ENCODE assay signal across 8 cellular contexts in the genomic region with DNA sequence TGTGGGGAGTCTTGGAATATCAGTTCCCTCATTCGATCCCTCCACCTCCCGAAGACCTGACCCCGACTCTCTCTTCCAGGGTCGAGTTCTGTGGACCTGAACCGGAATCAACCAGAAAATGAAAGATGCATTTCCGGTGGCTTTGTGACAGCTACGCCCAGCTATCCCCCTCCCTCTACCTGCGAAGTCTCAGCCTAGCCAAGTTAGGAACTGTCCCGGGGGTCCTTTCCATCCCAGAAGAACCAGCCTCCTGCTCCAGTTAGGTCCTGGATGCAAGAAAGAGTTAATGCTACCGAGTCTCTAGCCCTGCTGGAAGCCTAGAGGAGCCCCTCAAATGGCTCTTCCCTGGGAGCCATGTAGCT. TPM values are rescaled to one million over a fixed set of nuclear protein-coding genes. Genes with fewer than 3 reads are reported as not detected.
A peak's percentile ranks its signal among the peaks of the same experiment; 100 is the strongest.
DNase-seq lines count a peak whose midpoint lies in the region; ATAC-seq and TF ChIP-seq lines count a peak whose summit lies in the region.

No MANE protein-coding gene starts in this region.

- intact Hi-C loops in left ventricle myocardium inferior (cut with micrococcal nuclease), result no loop called here
- intact Hi-C loops in left cardiac atrium (cut with DNase I), result no loop called here
- intact Hi-C loops in vagina (cut with DNase I), result no loop called here

- no peak overlapping the region for H3K27ac ChIP-seq in left ventricle myocardium inferior (replicated peaks)
- no peak overlapping the region for H3K27ac ChIP-seq in vagina

- DNase-seq in left ventricle myocardium inferior, result no peak
- DNase-seq in left cardiac atrium, result no peak
- no peak for DNase-seq in fibroblast of pulmonary artery (ENCODE audit: low read depth)
- DNase-seq in vagina (ENCODE audit: extremely low spot score in 2 of 2), result no peak
- DNase-seq in RKO (ENCODE audit: low spot score), result no peak
- DNase-seq in occipital lobe (lab: John Stamatoyannopoulos, UW), result no peak
- DNase-seq in stimulated activated CD8-positive, alpha-beta memory T cell treated with anti-CD3 and anti-CD28 coated beads, Interleukin-4, amount 100 ng/mL, for 48 hours, result no peak

- no peak for ATAC-seq in left cardiac atrium
- ATAC-seq in HG03439 (IDR thresholded peaks at IDR 0.05; ENCODE audit: unreplicated experiment), result peak; percentile 51

- H3K9me3 ChIP-seq in left ventricle myocardium inferior (replicated peaks) (peaks cover 8% of the 10 kb centered on the region), vagina (no peaks in the 10 kb centered on the region)

- TF ChIP-seq POLR2A in vagina (IDR thresholded peaks at IDR 0.05), result no peak

- H3K4me3 ChIP-seq in left ventricle myocardium inferior (peak overlapping the region; percentile 51), fibroblast of pulmonary artery (replicated peaks; ENCODE audit: low read depth, low read length) (peak overlapping the region; percentile 46), vagina (peak overlapping the region; percentile 23 to 28)

- H3K36me3 ChIP-seq in left ventricle myocardium inferior (peaks cover 6% of the 10 kb centered on the region), vagina (peaks cover 0 to 4% of the 10 kb centered on the region in 2 donors)

- no peak for TF ChIP-seq CTCF in left ventricle myocardium inferior (IDR thresholded peaks at IDR 0.05; ENCODE audit: borderline replicate concordance)
- no peak for TF ChIP-seq CTCF in fibroblast of pulmonary artery (IDR thresholded peaks at IDR 0.05; ENCODE audit: low read length, missing control alignments)
- no peak for TF ChIP-seq CTCF in vagina (IDR thresholded peaks at IDR 0.05)

- H3K27me3 ChIP-seq in left ventricle myocardium inferior (ENCODE audit: low read depth), result no peaks in the 10 kb centered on the region
- no peaks in the 10 kb centered on the region for H3K27me3 ChIP-seq in vagina

- H3K4me1 ChIP-seq in left ventricle myocardium inferior, result no peaks in the 10 kb centered on the region
- H3K4me1 ChIP-seq in vagina, result no peaks in the 10 kb centered on the region

RNA-seq across cellular contexts. Expression of a gene that starts 13.4 kb away (rescaled TPM):
- not detected for total RNA-seq in left ventricle myocardium inferior
- total RNA-seq in left cardiac atrium, result not detected
- not detected for total RNA-seq in vagina
- not detected for total RNA-seq in occipital lobe

RNA-seq across cellular contexts. Expression of a gene that starts 44.1 kb away (rescaled TPM):
- not detected for total RNA-seq in left ventricle myocardium inferior
- total RNA-seq in left cardiac atrium, result not detected
- not detected for total RNA-seq in vagina
- not detected for total RNA-seq in occipital lobe

RNA-seq across cellular contexts. Expression of a gene that starts 48.0 kb away (rescaled TPM):
- total RNA-seq in left ventricle myocardium inferior, result 3.3 TPM
- total RNA-seq in left cardiac atrium, result 1 to 10 TPM; 4.5 to 6.8 TPM
- total RNA-seq in vagina, result 5.2 TPM
- 14.0 TPM for total RNA-seq in occipital lobe

RNA-seq across cellular contexts. Expression of a gene that starts 48.7 kb away (rescaled TPM):
- total RNA-seq in left ventricle myocardium inferior, result 5.2 TPM
- total RNA-seq in left cardiac atrium, result 1 to 10 TPM; 6.0 to 7.0 TPM
- 9.6 TPM for total RNA-seq in vagina
- total RNA-seq in occipital lobe, result 17.9 TPM
